In genomic region chr11:111906680-111907079, GRCh38 we compare ENCODE assay signal across 25 cellular contexts. TPM values are rescaled to one million over a fixed set of nuclear protein-coding genes. Genes with fewer than 3 reads are reported as not detected.
A peak's percentile ranks its signal among the peaks of the same experiment; 100 is the strongest.
DNase-seq lines count a peak whose midpoint lies in the region; ATAC-seq, FAIRE-seq and TF ChIP-seq lines count a peak whose summit lies in the region.
"Had no signal": no experiment of that assay in that cellular context is flagged by ENCODE, and none has a peak within 500 bp of the region (broad histone marks: within the 10 kb centered on the region; RNA-seq: fewer than 3 reads in every experiment).

No MANE protein-coding gene starts in this region.

- H3K9me3 Mint-ChIP-seq in GM23338: no peaks in the 10 kb centered on the region; the same call in 1 of the 3 replicates

- ATAC-seq in GM23338 (no peak), K562 (no peak), HG03521 (IDR thresholded peaks at IDR 0.05; ENCODE audit: unreplicated experiment) (no peak), HG03135 (IDR thresholded peaks at IDR 0.05; ENCODE audit: unreplicated experiment) (no peak)
- ATAC-seq: A549 had no signal

- FAIRE-seq in K562 (lab: Jason Lieb, UNC): no peak
- FAIRE-seq: A549 had no signal

- WGBS in K562 (ENCODE audit: insufficient coverage, low coverage, missing lambda C conversion rate): 44% methylated on average over 1 of the region's 1 CpG
- no CpG with 5 or more reads among the region's 1 CpG for WGBS in neuronal stem cell (ENCODE audit: extremely low coverage in 2 of 2, insufficient read length in 2 of 2, insufficient replicate concordance in 1 of 2), 2 donors

- H4K20me1 ChIP-seq in GM23338 (replicated peaks; ENCODE audit: insufficient read depth) (no peaks in the 10 kb centered on the region), K562 (replicated peaks; ENCODE audit: control insufficient read depth, insufficient read depth, low read length) (no peaks in the 10 kb centered on the region)
- H4K20me1 ChIP-seq: BLaER1 treated with 17β-estradiol and CSF1 and Interleukin-3, amounts not matched to agents 10 nM and 100 nM had no signal

- no peak overlapping the region for H3K4me2 ChIP-seq in GM23338
- no peak overlapping the region for H3K4me2 ChIP-seq in K562 (ENCODE audit: insufficient read depth, low read length)
- no peak overlapping the region for H3K4me2 ChIP-seq in neuronal stem cell (ENCODE audit: insufficient read depth, low read length, poor library complexity, severe bottlenecking)
- H3K4me2 ChIP-seq: A549; BLaER1 treated with 17β-estradiol and CSF1 and Interleukin-3, amounts not matched to agents 10 nM and 100 nM had no signal

- H3K36me3 ChIP-seq in GM23338 (ENCODE audit: insufficient read depth): no peaks in the 10 kb centered on the region
- H3K36me3 ChIP-seq in K562 (ENCODE audit: control insufficient read depth, insufficient read depth, low read length): no peaks in the 10 kb centered on the region
- no peaks in the 10 kb centered on the region for H3K36me3 ChIP-seq in neuronal stem cell (replicated peaks in 1 of 2; ENCODE audit: control insufficient read depth in 2 of 2, insufficient read depth in 2 of 2, low read length in 2 of 2)
- H3K36me3 ChIP-seq: BLaER1 treated with 17β-estradiol and CSF1 and Interleukin-3, amounts not matched to agents 10 nM and 100 nM; HAP-1; Peyer's patch; SJSA1 had no signal

- BruUV-seq in K562 (replicated peaks; lab: Mats Ljungman, UMichigan): no TSS peak

- H3F3A ChIP-seq in GM23338 (replicated peaks; ENCODE audit: low read depth): no peaks in the 10 kb centered on the region

- H3K27ac ChIP-seq in GM23338 (ENCODE audit: low read depth) (no peak overlapping the region), K562 (ENCODE audit: extremely low read depth, low read depth, low read length) (no peak overlapping the region), neuronal stem cell (replicated peaks; ENCODE audit: low read length) (no peak overlapping the region)
- H3K27ac ChIP-seq: A549; BLaER1 treated with 17β-estradiol and CSF1 and Interleukin-3, amounts not matched to agents 10 nM and 100 nM; Peyer's patch; SJSA1 had no signal

- H3K4me3 Mint-ChIP-seq in GM23338: no peak overlapping the region
- H3K4me3 Mint-ChIP-seq: IgD-negative memory B cell had no signal

- H2AK5ac ChIP-seq in neuronal stem cell (ENCODE audit: low read depth, low read length): no peak overlapping the region

- H3K18ac ChIP-seq in neuronal stem cell (ENCODE audit: low read length): no peak overlapping the region

- no peak for TF ChIP-seq EP300 in K562 (IDR thresholded peaks at IDR 0.05; ENCODE audit: low read length)

- H3K4me1 ChIP-seq in GM23338 (ENCODE audit: insufficient read depth) (peaks cover 14% of the 10 kb centered on the region), K562 (replicated peaks in 1 of 2; ENCODE audit: control insufficient read depth in 2 of 2, insufficient read depth in 2 of 2, low read length in 2 of 2) (peaks cover 17 to 28% of the 10 kb centered on the region in 2 experiments; a peak in 4 of 5 replicates), neuronal stem cell (ENCODE audit: control insufficient read depth in 2 of 2, insufficient read depth in 1 of 2, low read depth in 1 of 2, low read length in 2 of 2) (peaks cover 0 to 3% of the 10 kb centered on the region in 2 donors)
- H3K4me1 ChIP-seq: HAP-1, Peyer's patch had no signal

- peak; percentile 12 for DNase-seq in AG20443 (ENCODE audit: low spot score)
- no peak for DNase-seq in GM23338 (ENCODE audit: low spot score)
- DNase-seq in K562 (ENCODE audit: extremely low read depth in 1 of 4, low spot score in 3 of 4): no peak
- DNase-seq in neuronal stem cell (ENCODE audit: low spot score): no peak
- DNase-seq in HT-29 (ENCODE audit: low spot score): no peak
- DNase-seq in HCEC 1CT: no peak
- DNase-seq: Caco-2; CD4-positive, alpha-beta memory T cell; DMS 273 treated with DMSO at 0.1 percent for 48 hours; DMS79 treated with DMSO at 0.1 percent for 48 hours; Kasumi-1; NCI-H1694; NCI-H2081; NCI-H2171; NCI-H345; NCI-H524; NCI-H774; Peyer's patch had no signal

- peaks cover 5% of the 10 kb centered on the region; the same call in 1 of the 2 replicates for H3K9me3 ChIP-seq in K562 (replicated peaks; ENCODE audit: control insufficient read depth, insufficient read depth, low read depth, low read length)
- no peaks in the 10 kb centered on the region for H3K9me3 ChIP-seq in neuronal stem cell (replicated peaks in 1 of 2; ENCODE audit: control insufficient read depth in 2 of 2, insufficient read depth in 1 of 2, low read depth in 1 of 2, low read length in 2 of 2)
- H3K9me3 ChIP-seq: A549, Caco-2, HAP-1, Peyer's patch, SJSA1 had no signal

- CTCF ChIA-PET in K562 (lab: Yijun Ruan, JAX; ENCODE audit: low intra/inter-chr PET ratio): no interaction called here

- H2AFZ ChIP-seq in GM23338 (peak overlapping the region; percentile 32; the same call in 1 of the 2 replicates), K562 (ENCODE audit: low read depth, low read length) (peak overlapping the region; percentile 69; the same call in 1 of the 2 replicates), neuronal stem cell (ENCODE audit: low read length) (peak overlapping the region; percentile 17)

- peaks cover 19% of the 10 kb centered on the region for H3K4me1 Mint-ChIP-seq in GM23338
- H3K4me1 Mint-ChIP-seq: CD4-positive, alpha-beta memory T cell had no signal

- H3K79me2 ChIP-seq in GM23338 (replicated peaks; ENCODE audit: insufficient read depth) (no peaks in the 10 kb centered on the region), K562 (ENCODE audit: control insufficient read depth, insufficient read depth, low read length) (no peaks in the 10 kb centered on the region)

- H3K4ac ChIP-seq in neuronal stem cell (ENCODE audit: low read length): no peak overlapping the region

- H3K23ac ChIP-seq in neuronal stem cell (ENCODE audit: low read depth, low read length, poor library complexity): no peak overlapping the region

- no peaks in the 10 kb centered on the region for H3K36me3 Mint-ChIP-seq in GM23338 (ENCODE audit: low read depth)

- H2BK12ac ChIP-seq in neuronal stem cell (ENCODE audit: low read length): no peak overlapping the region

- H3K9me2 ChIP-seq in GM23338 (ENCODE audit: insufficient read depth): no peaks in the 10 kb centered on the region

- no peak overlapping the region for H2BK120ac ChIP-seq in neuronal stem cell (ENCODE audit: low read depth, low read length)

- no peaks in the 10 kb centered on the region for H3K79me1 ChIP-seq in neuronal stem cell (ENCODE audit: low read depth, low read length)

- H3K4me3 ChIP-seq in GM23338 (no peak overlapping the region), K562 (no peak overlapping the region), neuronal stem cell (ENCODE audit: low read length in 2 of 2) (no peak overlapping the region)
- H3K4me3 ChIP-seq: A549; BLaER1 treated with 17β-estradiol and CSF1 and Interleukin-3, amounts not matched to agents 10 nM and 100 nM; HAP-1; Peyer's patch; SJSA1 had no signal

- in situ Hi-C loops in K562 (cut with MboI): no loop called here

- intact Hi-C loops in K562 (cut with micrococcal nuclease): no loop called here

- TF ChIP-seq POLR2A in K562 (conservative IDR thresholded peaks at IDR 0.05): no peak

- H2BK5ac ChIP-seq in neuronal stem cell (ENCODE audit: low read length): no peak overlapping the region

- no peaks in the 10 kb centered on the region for H3K27me3 ChIP-seq in GM23338 (ENCODE audit: insufficient read depth)
- H3K27me3 ChIP-seq in K562 (ENCODE audit: control insufficient read depth in 2 of 2, insufficient read depth in 2 of 2, low read length in 2 of 2): no peaks in the 10 kb centered on the region
- no peaks in the 10 kb centered on the region for H3K27me3 ChIP-seq in neuronal stem cell (ENCODE audit: control insufficient read depth in 3 of 3, insufficient read depth in 3 of 3, low read depth in 1 of 3, low read length in 3 of 3)
- H3K27me3 ChIP-seq: BLaER1 treated with 17β-estradiol and CSF1 and Interleukin-3, amounts not matched to agents 10 nM and 100 nM; Peyer's patch; SJSA1 had no signal

- no peak overlapping the region for H2BK15ac ChIP-seq in neuronal stem cell (ENCODE audit: low read length)

- TF ChIP-seq RAD21 in K562 (CRISPR knock-in tag; conservative IDR thresholded peaks at IDR 0.05 in 1 of 2, IDR thresholded peaks at IDR 0.05 in 1 of 2): no peak

- no peak overlapping the region for H3K14ac ChIP-seq in neuronal stem cell (ENCODE audit: low read length)

- POLR2A ChIA-PET in K562 (lab: Yijun Ruan, JAX): interaction anchor here (1.0 kb wide), 1 partner anchor 18 kb away, joined by 3 read pairs; no protein-coding TSS in a partner anchor

- H3K9me1 ChIP-seq in K562 (ENCODE audit: control insufficient read depth, insufficient read depth, low read length): no peaks in the 10 kb centered on the region

- no peak overlapping the region for H4K8ac ChIP-seq in neuronal stem cell (ENCODE audit: low read depth, low read length)

- peaks cover 3% of the 10 kb centered on the region for H3K27me3 Mint-ChIP-seq in GM23338 (ENCODE audit: insufficient read depth, low read depth, poor library complexity)

- H3K9ac ChIP-seq in K562 (ENCODE audit: insufficient read depth in 1 of 2, low read depth in 2 of 2, low read length in 2 of 2) (no peak overlapping the region), neuronal stem cell (ENCODE audit: low read depth, low read length, poor library complexity) (no peak overlapping the region)
- H3K9ac ChIP-seq: BLaER1 treated with 17β-estradiol and CSF1 and Interleukin-3, amounts not matched to agents 10 nM and 100 nM had no signal

- no peak overlapping the region for H3K27ac Mint-ChIP-seq in GM23338
- H3K27ac Mint-ChIP-seq: CD4-positive, alpha-beta memory T cell; IgD-negative memory B cell had no signal

- no peak overlapping the region for H4K91ac ChIP-seq in neuronal stem cell (ENCODE audit: low read depth, low read length, poor library complexity)

- TF ChIP-seq CTCF in GM23338 (conservative IDR thresholded peaks at IDR 0.05; ENCODE audit: low read depth in 2 of 2): no peak
- no peak for TF ChIP-seq CTCF in K562 (IDR thresholded peaks at IDR 0.05 in 2 of 3, conservative IDR thresholded peaks at IDR 0.05 in 1 of 3; ENCODE audit: insufficient read depth in 2 of 3, low read depth in 1 of 3, low read length in 3 of 3)

RNA-seq across cellular contexts. Expression of gene CRYAB, which starts 4.9 kb away (rescaled TPM):
- total RNA-seq in GM23338 (2014; rRNA removed; shearing (Covaris generic)): 6.1 and 6.8 TPM in 2 replicates
- polyA plus RNA-seq in GM23338 (2016; fragmentation: Nextera tagmentation; extraction: Ambion mirVana): 8.4 and 9.6 TPM in 2 replicates
- total RNA-seq in K562 (2011; cell fraction: chromatin; rRNA removed; ENCODE audit: low replicate concordance): 1.0 and 1.8 TPM in 2 replicates
- total RNA-seq in K562 (2011; cell fraction: nucleolus; rRNA removed): 1.0 and 3.2 TPM in 2 replicates
- 1.6 and 2.4 TPM in 2 replicates for total RNA-seq in K562 (2011; cell fraction: nucleoplasm; rRNA removed)
- total RNA-seq in K562 (2014; rRNA removed): 2.0 and 3.6 TPM in 2 replicates
- total RNA-seq in K562 (2014; rRNA removed; fragmentation: Illumina TruSeq; extraction: Trizol): 3.0 and 3.1 TPM in 2 replicates
- 0.83 and 1.3 TPM in 2 replicates for total RNA-seq in K562 (2015; rRNA removed; fragmentation: Illumina TruSeq; extraction: Trizol)
- 3.6 and 3.7 TPM in 2 replicates for total RNA-seq in K562 (2021)
- polyA plus RNA-seq in K562 (2011; rRNA removed): 1.5 and 2.3 TPM in 2 replicates
- polyA plus RNA-seq in K562 (2011; cell fraction: cytosol; rRNA removed): 2.3 and 3.7 TPM in 2 replicates
- 1.7 and 3.3 TPM in 2 replicates for polyA plus RNA-seq in K562 (2011; cell fraction: nucleus; rRNA removed)
- 0.61 and 2.0 TPM in 2 replicates for polyA plus RNA-seq in K562 (2012)
- 5.2 and 5.9 TPM in 2 replicates for polyA plus RNA-seq in K562 (2014; fragmentation: Illumina TruSeq; extraction: Trizol)
- polyA plus RNA-seq in K562 (2014; fragmentation: Nextera tagmentation; extraction: Ambion mirVana): 1 to 10 TPM; 6.5 to 7.5 TPM
- polyA plus RNA-seq in K562 (2014; rRNA removed): 1.2 and 2.7 TPM in 2 replicates
- polyA minus RNA-seq in K562 (2011; rRNA and poly(A)+ RNA removed): 0.69 and 3.5 TPM in 2 replicates
- 1.6 TPM in 1 of 2 replicates, not detected in the other for polyA minus RNA-seq in K562 (2011; cell fraction: cytosol; rRNA and poly(A)+ RNA removed)
- 0.94 and 1.00 TPM in 2 replicates for polyA minus RNA-seq in K562 (2011; cell fraction: nucleus; rRNA and poly(A)+ RNA removed)
- polyA plus RNA-seq in neuronal stem cell (2013, experiment 1 of 2): 2.4 TPM
- 2.2 TPM for polyA plus RNA-seq in neuronal stem cell (2013, experiment 2 of 2)
- total RNA-seq in HT-29 (2014; rRNA removed; shearing (Covaris generic)): not detected in 2 replicates
- total RNA-seq: CD4-positive, alpha-beta memory T cell had no signal
- polyA plus RNA-seq: CD4-positive, alpha-beta memory T cell; IgD-negative memory B cell had no signal

RNA-seq across cellular contexts. Expression of gene HSPB2, which starts 5.9 kb away (rescaled TPM):
- total RNA-seq in GM23338 (2014; rRNA removed; shearing (Covaris generic)): 1.0 and 3.5 TPM in 2 replicates
- polyA plus RNA-seq in GM23338 (2016; fragmentation: Nextera tagmentation; extraction: Ambion mirVana) (2.2 and 2.6 TPM in 2 replicates), K562 (2011; rRNA removed) (0.11 and 0.35 TPM in 2 replicates), K562 (2014; fragmentation: Illumina TruSeq; extraction: Trizol) (0.12 TPM in 1 of 2 replicates, not detected in the other), K562 (2014; fragmentation: Nextera tagmentation; extraction: Ambion mirVana) (under 1 TPM in 1 of 2 experiments, not detected in 1; 0.06 TPM), K562 (2014; rRNA removed) (not detected in 2 replicates)
- total RNA-seq in K562 (2011; cell fraction: chromatin; rRNA removed; ENCODE audit: low replicate concordance): not detected in 2 replicates
- total RNA-seq in K562 (2011; cell fraction: nucleolus; rRNA removed): not detected in 2 replicates
- not detected in 2 replicates for total RNA-seq in K562 (2011; cell fraction: nucleoplasm; rRNA removed)
- total RNA-seq in K562 (2014; rRNA removed) (not detected in 2 replicates), K562 (2014; rRNA removed; fragmentation: Illumina TruSeq; extraction: Trizol) (0.11 TPM in 1 of 2 replicates, not detected in the other), K562 (2015; rRNA removed; fragmentation: Illumina TruSeq; extraction: Trizol) (not detected in 2 replicates), K562 (2021) (0.31 TPM in 1 of 2 replicates, not detected in the other)
- polyA plus RNA-seq in K562 (2011; cell fraction: cytosol; rRNA removed): 0.09 and 0.24 TPM in 2 replicates
- 0.16 and 0.29 TPM in 2 replicates for polyA plus RNA-seq in K562 (2011; cell fraction: nucleus; rRNA removed)
- polyA plus RNA-seq in K562 (2012): 0.13 TPM in 1 of 2 replicates, not detected in the other
- 0.21 TPM in 1 of 2 replicates, not detected in the other for polyA minus RNA-seq in K562 (2011; rRNA and poly(A)+ RNA removed)
- not detected in 2 replicates for polyA minus RNA-seq in K562 (2011; cell fraction: cytosol; rRNA and poly(A)+ RNA removed)
- polyA minus RNA-seq in K562 (2011; cell fraction: nucleus; rRNA and poly(A)+ RNA removed): not detected in 2 replicates
- 0.14 TPM for polyA plus RNA-seq in neuronal stem cell (2013, experiment 1 of 2)
- 0.21 TPM for polyA plus RNA-seq in neuronal stem cell (2013, experiment 2 of 2)
- not detected in 2 replicates for total RNA-seq in HT-29 (2014; rRNA removed; shearing (Covaris generic))
- total RNA-seq: Caco-2; CD4-positive, alpha-beta memory T cell; SJSA1 had no signal
- polyA plus RNA-seq: A549; CD4-positive, alpha-beta memory T cell; IgD-negative memory B cell had no signal

RNA-seq across cellular contexts. Expression of gene C11orf52, which starts 12.0 kb away (rescaled TPM):
- total RNA-seq in GM23338 (2014; rRNA removed; shearing (Covaris generic)): 1.0 TPM in 1 of 2 replicates, not detected in the other
- polyA plus RNA-seq in GM23338 (2016; fragmentation: Nextera tagmentation; extraction: Ambion mirVana) (4.1 and 4.7 TPM in 2 replicates), K562 (2011; rRNA removed) (1.3 and 2.5 TPM in 2 replicates), K562 (2014; fragmentation: Illumina TruSeq; extraction: Trizol) (1.7 and 2.2 TPM in 2 replicates), K562 (2014; fragmentation: Nextera tagmentation; extraction: Ambion mirVana) (1 to 10 TPM; 1.8 to 2.9 TPM), K562 (2014; rRNA removed) (0.77 and 0.84 TPM in 2 replicates)
- total RNA-seq in K562 (2011; cell fraction: chromatin; rRNA removed; ENCODE audit: low replicate concordance): 0.93 and 1.3 TPM in 2 replicates
- 0.83 and 0.92 TPM in 2 replicates for total RNA-seq in K562 (2011; cell fraction: nucleolus; rRNA removed)
- total RNA-seq in K562 (2011; cell fraction: nucleoplasm; rRNA removed): 1.1 TPM in 1 of 2 replicates, not detected in the other
- total RNA-seq in K562 (2014; rRNA removed) (0.32 and 1.4 TPM in 2 replicates), K562 (2014; rRNA removed; fragmentation: Illumina TruSeq; extraction: Trizol) (0.64 and 1.0 TPM in 2 replicates), K562 (2015; rRNA removed; fragmentation: Illumina TruSeq; extraction: Trizol) (0.72 and 0.87 TPM in 2 replicates), K562 (2021) (0.29 and 0.69 TPM in 2 replicates)
- 1.2 and 1.4 TPM in 2 replicates for polyA plus RNA-seq in K562 (2011; cell fraction: cytosol; rRNA removed)
- 1.1 and 1.5 TPM in 2 replicates for polyA plus RNA-seq in K562 (2011; cell fraction: nucleus; rRNA removed)
- polyA plus RNA-seq in K562 (2012): 0.69 and 2.0 TPM in 2 replicates
- 1.3 and 2.0 TPM in 2 replicates for polyA minus RNA-seq in K562 (2011; rRNA and poly(A)+ RNA removed)
- not detected in 2 replicates for polyA minus RNA-seq in K562 (2011; cell fraction: cytosol; rRNA and poly(A)+ RNA removed)
- polyA minus RNA-seq in K562 (2011; cell fraction: nucleus; rRNA and poly(A)+ RNA removed): 0.56 and 0.94 TPM in 2 replicates
- 0.14 TPM for polyA plus RNA-seq in neuronal stem cell (2013, experiment 1 of 2)
- 0.17 TPM for polyA plus RNA-seq in neuronal stem cell (2013, experiment 2 of 2)
- total RNA-seq in HT-29 (2014; rRNA removed; shearing (Covaris generic)): 4.3 and 6.3 TPM in 2 replicates
- total RNA-seq: CD4-positive, alpha-beta memory T cell; SJSA1 had no signal
- polyA plus RNA-seq: CD4-positive, alpha-beta memory T cell; IgD-negative memory B cell had no signal

RNA-seq across cellular contexts. Expression of gene CFAP68, which starts 27.3 kb away (rescaled TPM):
- total RNA-seq in GM23338 (2014; rRNA removed; shearing (Covaris generic)): 9.9 and 15.8 TPM in 2 replicates
- 52.8 and 55.8 TPM in 2 replicates for polyA plus RNA-seq in GM23338 (2016; fragmentation: Nextera tagmentation; extraction: Ambion mirVana)
- total RNA-seq in K562 (2011; cell fraction: chromatin; rRNA removed; ENCODE audit: low replicate concordance): 4.1 and 6.5 TPM in 2 replicates
- total RNA-seq in K562 (2011; cell fraction: nucleolus; rRNA removed): 4.3 and 5.0 TPM in 2 replicates
- 8.9 and 16.3 TPM in 2 replicates for total RNA-seq in K562 (2011; cell fraction: nucleoplasm; rRNA removed)
- total RNA-seq in K562 (2014; rRNA removed): 27.9 and 29.9 TPM in 2 replicates
- total RNA-seq in K562 (2014; rRNA removed; fragmentation: Illumina TruSeq; extraction: Trizol): 37.0 and 40.8 TPM in 2 replicates
- 43.7 and 45.1 TPM in 2 replicates for total RNA-seq in K562 (2015; rRNA removed; fragmentation: Illumina TruSeq; extraction: Trizol)
- total RNA-seq in K562 (2021): 20.5 and 22.8 TPM in 2 replicates
- 72.3 and 82.3 TPM in 2 replicates for polyA plus RNA-seq in K562 (2011; rRNA removed)
- polyA plus RNA-seq in K562 (2011; cell fraction: cytosol; rRNA removed): 36.7 and 54.1 TPM in 2 replicates
- 14.8 and 28.9 TPM in 2 replicates for polyA plus RNA-seq in K562 (2011; cell fraction: nucleus; rRNA removed)
- 47.2 and 65.7 TPM in 2 replicates for polyA plus RNA-seq in K562 (2012)
- 58.4 and 64.8 TPM in 2 replicates for polyA plus RNA-seq in K562 (2014; fragmentation: Illumina TruSeq; extraction: Trizol)
- 10 to 100 TPM; 71.6 to 71.7 TPM for polyA plus RNA-seq in K562 (2014; fragmentation: Nextera tagmentation; extraction: Ambion mirVana)
- 48.0 and 52.5 TPM in 2 replicates for polyA plus RNA-seq in K562 (2014; rRNA removed)
- 39.2 and 51.2 TPM in 2 replicates for polyA minus RNA-seq in K562 (2011; rRNA and poly(A)+ RNA removed)
- polyA minus RNA-seq in K562 (2011; cell fraction: cytosol; rRNA and poly(A)+ RNA removed): 4.4 and 7.6 TPM in 2 replicates
- polyA minus RNA-seq in K562 (2011; cell fraction: nucleus; rRNA and poly(A)+ RNA removed): 3.1 and 6.7 TPM in 2 replicates
- 56.0 TPM for polyA plus RNA-seq in neuronal stem cell (2013, experiment 1 of 2)
- polyA plus RNA-seq in neuronal stem cell (2013, experiment 2 of 2): 51.1 TPM
- total RNA-seq in HT-29 (2014; rRNA removed; shearing (Covaris generic)): 8.8 and 11.9 TPM in 2 replicates

RNA-seq across cellular contexts. Expression of gene FDXACB1, which starts 27.7 kb away (rescaled TPM):
- total RNA-seq in GM23338 (2014; rRNA removed; shearing (Covaris generic)): 2.4 and 3.0 TPM in 2 replicates
- polyA plus RNA-seq in GM23338 (2016; fragmentation: Nextera tagmentation; extraction: Ambion mirVana) (1.6 TPM in 2 replicates), K562 (2011; rRNA removed) (4.7 and 5.3 TPM in 2 replicates), K562 (2014; fragmentation: Illumina TruSeq; extraction: Trizol) (4.4 and 4.6 TPM in 2 replicates), K562 (2014; fragmentation: Nextera tagmentation; extraction: Ambion mirVana) (1 to 10 TPM; 7.4 to 7.5 TPM), K562 (2014; rRNA removed) (3.2 and 3.9 TPM in 2 replicates)
- 3.1 and 3.8 TPM in 2 replicates for total RNA-seq in K562 (2011; cell fraction: chromatin; rRNA removed; ENCODE audit: low replicate concordance)
- 2.8 and 3.0 TPM in 2 replicates for total RNA-seq in K562 (2011; cell fraction: nucleolus; rRNA removed)
- 3.2 and 4.2 TPM in 2 replicates for total RNA-seq in K562 (2011; cell fraction: nucleoplasm; rRNA removed)
- total RNA-seq in K562 (2014; rRNA removed) (3.3 and 4.3 TPM in 2 replicates), K562 (2014; rRNA removed; fragmentation: Illumina TruSeq; extraction: Trizol) (7.1 and 7.8 TPM in 2 replicates), K562 (2015; rRNA removed; fragmentation: Illumina TruSeq; extraction: Trizol) (6.3 and 6.5 TPM in 2 replicates), K562 (2021) (4.3 and 4.7 TPM in 2 replicates)
- 2.2 and 2.9 TPM in 2 replicates for polyA plus RNA-seq in K562 (2011; cell fraction: cytosol; rRNA removed)
- polyA plus RNA-seq in K562 (2011; cell fraction: nucleus; rRNA removed): 3.2 and 4.1 TPM in 2 replicates
- 1.4 and 3.4 TPM in 2 replicates for polyA plus RNA-seq in K562 (2012)
- polyA minus RNA-seq in K562 (2011; rRNA and poly(A)+ RNA removed): 4.6 and 5.6 TPM in 2 replicates
- 1.9 and 3.3 TPM in 2 replicates for polyA minus RNA-seq in K562 (2011; cell fraction: cytosol; rRNA and poly(A)+ RNA removed)
- 2.2 and 4.3 TPM in 2 replicates for polyA minus RNA-seq in K562 (2011; cell fraction: nucleus; rRNA and poly(A)+ RNA removed)
- 2.1 TPM for polyA plus RNA-seq in neuronal stem cell (2013, experiment 1 of 2)
- polyA plus RNA-seq in neuronal stem cell (2013, experiment 2 of 2): 2.0 TPM
- total RNA-seq in HT-29 (2014; rRNA removed; shearing (Covaris generic)): 1.8 and 3.1 TPM in 2 replicates

Comparison
In these comparisons a context has a peak if more than half of its experiments do, and no peak if none do; other contexts are left out.
1. H2AFZ ChIP-seq: peak in every context shown above with its lines; median percentile 69 in K562; 32 in GM23338; 17 in neuronal stem cell.